15 cellular contexts compared by ENCODE assay signal in the genomic region with DNA sequence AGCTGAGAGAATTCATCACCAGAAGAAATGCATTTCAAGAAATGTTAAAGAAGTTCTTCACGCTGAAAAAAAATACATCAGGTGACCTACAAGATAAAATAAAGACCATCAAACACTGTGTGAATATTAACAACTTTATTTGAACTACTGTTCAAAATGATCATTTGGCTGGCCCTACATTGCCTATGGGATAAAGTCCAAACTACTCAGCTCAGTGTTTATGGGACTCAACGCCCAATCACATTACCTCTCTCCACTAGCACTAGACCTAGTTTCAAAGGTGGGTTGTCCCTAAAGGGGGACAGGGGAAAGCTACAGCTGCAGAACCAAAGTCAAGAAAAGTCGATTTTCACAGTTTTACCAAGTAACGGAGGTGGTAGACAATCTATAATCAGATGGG.
A peak's percentile ranks its signal among the peaks of the same experiment; 100 is the strongest.
DNase-seq lines count a peak whose midpoint lies in the region; ATAC-seq, FAIRE-seq and TF ChIP-seq lines count a peak whose summit lies in the region.
"Had no signal": no experiment of that assay in that cellular context is flagged by ENCODE, and none has a peak within 500 bp of the region (broad histone marks: within the 10 kb centered on the region; RNA-seq: fewer than 3 reads in every experiment).

No MANE protein-coding gene starts in this region.

- TF ChIP-seq POLR2A in H54 (IDR thresholded peaks at IDR 0.05; ENCODE audit: low read depth, low read length) (no peak), right lobe of liver (IDR thresholded peaks at IDR 0.05) (no peak), transverse colon (IDR thresholded peaks at IDR 0.05) (no peak)

- H3K4me1 ChIP-seq in hepatocyte (ENCODE audit: insufficient read depth) (peaks cover 11% of the 10 kb centered on the region), right lobe of liver (peaks cover 0 to 27% (median 9%) of the 10 kb centered on the region in 4 donors), transverse colon (peaks cover 6 to 49% (median 34%) of the 10 kb centered on the region in 4 donors)

- peak; percentile 83 for FAIRE-seq in H54 (lab: Jason Lieb, UNC)
- FAIRE-seq: GM12878, GM18507 had no signal

- intact Hi-C loops in right lobe of liver (cut with DNase I): no loop called here
- intact Hi-C loops in transverse colon (cut with DNase I; ENCODE audit: low total_unique reads): no loop called here

- H3K79me2 ChIP-seq in hepatocyte: peaks cover 98% of the 10 kb centered on the region

- H3K9me2 ChIP-seq in hepatocyte (replicated peaks; ENCODE audit: insufficient read depth): no peaks in the 10 kb centered on the region

- H3K9me3 ChIP-seq in hepatocyte (ENCODE audit: low read depth): no peaks in the 10 kb centered on the region
- H3K9me3 ChIP-seq in right lobe of liver: no peaks in the 10 kb centered on the region
- no peaks in the 10 kb centered on the region for H3K9me3 ChIP-seq in transverse colon

- peak; percentile 88 to 95 (median 92) for ATAC-seq in right lobe of liver
- ATAC-seq: GM12878 had no signal

- no peaks in the 10 kb centered on the region for H3K27me3 ChIP-seq in hepatocyte
- H3K27me3 ChIP-seq in right lobe of liver: no peaks in the 10 kb centered on the region
- H3K27me3 ChIP-seq in transverse colon: no peaks in the 10 kb centered on the region
- H3K27me3 ChIP-seq: BLaER1 treated with 17β-estradiol and CSF1 and Interleukin-3, amounts not matched to agents 10 nM and 100 nM had no signal

- in situ Hi-C loops in transverse colon (cut with MboI; ENCODE audit: low pct_ligation_motif_present in 1 of 4, low pct_unique_long_range_greater_than_20kb in 1 of 4, low sequenced_read_pairs in 3 of 4): no loop called here

- peak overlapping the region; percentile 79 for H3K27ac ChIP-seq in hepatocyte
- peak overlapping the region in 2 of 3 donors; percentile 43 to 59 for H3K27ac ChIP-seq in right lobe of liver
- H3K27ac ChIP-seq in transverse colon: peak overlapping the region; percentile 24 to 74 (median 64)
- H3K27ac ChIP-seq: BLaER1 treated with 17β-estradiol and CSF1 and Interleukin-3, amounts not matched to agents 10 nM and 100 nM; GM23248 had no signal

- WGBS in hepatocyte (ENCODE audit: low lambda C conversion rate, missing lambda C conversion rate): 85% methylated on average over 4 of the region's 4 CpGs
- WGBS in right lobe of liver (ENCODE audit: insufficient coverage, low coverage, low lambda C conversion rate, missing lambda C conversion rate): 28% methylated on average over 4 of the region's 4 CpGs
- 64 to 73% methylated on average over 4 of the region's 4 CpGs for WGBS in transverse colon (ENCODE audit: low coverage in 1 of 2), 2 donors

- H3K4me3 ChIP-seq in hepatocyte (no peak overlapping the region), right lobe of liver (peak overlapping the region in 2 of 3 donors; percentile 8 to 15), transverse colon (no peak overlapping the region)
- H3K4me3 ChIP-seq: BLaER1 treated with 17β-estradiol and CSF1 and Interleukin-3, amounts not matched to agents 10 nM and 100 nM; GM12878; GM23248 had no signal

- H4K20me1 ChIP-seq in hepatocyte (ENCODE audit: insufficient read depth, poor library complexity, severe bottlenecking): no peaks in the 10 kb centered on the region

- TF ChIP-seq EP300 in transverse colon (IDR thresholded peaks at IDR 0.05; ENCODE audit: low read depth): no peak

- DNase-seq in H54 (ENCODE audit: insufficient read length, low spot score) (no peak), hepatocyte (ENCODE audit: low spot score) (peak; percentile 29), right lobe of liver (peak in 1 of 3 donors; percentile 62), transverse colon (no peak), NCI-H446 treated with DMSO at 0.1 percent for 48 hours (lab: John Stamatoyannopoulos, UW) (no peak), islet precursor cell (no peak), COLO668 (lab: John Stamatoyannopoulos, UW; ENCODE audit: unreplicated experiment) (no peak)
- DNase-seq: ACHN; CD4-positive, CD25-positive, alpha-beta regulatory T cell; DMS79; GM23248; H7 had no signal

- TF ChIP-seq CTCF in hepatocyte (IDR thresholded peaks at IDR 0.05; ENCODE audit: poor library complexity): no peak
- no peak for TF ChIP-seq CTCF in right lobe of liver (IDR thresholded peaks at IDR 0.05)
- no peak for TF ChIP-seq CTCF in transverse colon (IDR thresholded peaks at IDR 0.05)

- no peak overlapping the region for H2AFZ ChIP-seq in hepatocyte
- H2AFZ ChIP-seq: GM23248 had no signal

- peak overlapping the region; percentile 54 for H3K4me2 ChIP-seq in hepatocyte
- H3K4me2 ChIP-seq: BLaER1 treated with 17β-estradiol and CSF1 and Interleukin-3, amounts not matched to agents 10 nM and 100 nM had no signal

- H3K36me3 ChIP-seq in hepatocyte (replicated peaks; ENCODE audit: insufficient read depth, low read depth) (no peaks in the 10 kb centered on the region), right lobe of liver (no peaks in the 10 kb centered on the region), transverse colon (no peaks in the 10 kb centered on the region)

Comparison
In these comparisons a context has a peak if more than half of its experiments do, and no peak if none do; other contexts are left out.
1. H3K4me3 ChIP-seq: peak in right lobe of liver (2 of 3); none in hepatocyte (single experiment) and transverse colon (0 of 4).
2. Peak in every context shown above with its lines, with median percentiles within 50 percentile points of each other: H3K27ac ChIP-seq.